Comparison of ENCODE assay signal across 1 cellular context in genomic region chr15:40949756-40950207, GRCh38.
A peak's percentile ranks its signal among the peaks of the same experiment; 100 is the strongest.
TF ChIP-seq lines count a peak whose summit lies in the region.

No MANE protein-coding gene starts in this region.

TF ChIP-seq in liver, 16 proteins besides CTCF, POLR2A, EP300 and RAD21 (continued from another document):
- TF ChIP-seq MAX (IDR thresholded peaks at IDR 0.05) (peak; percentile 85), FOXA1 (IDR thresholded peaks at IDR 0.05) (peak; percentile 80), TAF1 (conservative IDR thresholded peaks at IDR 0.05) (no peak), EGR1 (IDR thresholded peaks at IDR 0.05; ENCODE audit: low read depth in 2 of 2) (peak in 1 of 2 donors; percentile 49), RXRA (IDR thresholded peaks at IDR 0.05) (peak; percentile 69 to 88), REST (IDR thresholded peaks at IDR 0.05) (peak; percentile 47)
